ENCODE assay signal across 1 cellular context in genomic region chr1:211614615-211615014, GRCh38.
TF ChIP-seq lines count a peak whose summit lies in the region.

No MANE protein-coding gene starts in this region.

TF ChIP-seq in H1, 55 proteins besides CTCF, POLR2A, EP300 and RAD21:
- TF ChIP-seq ZNF274 (IDR thresholded peaks at IDR 0.05; ENCODE audit: borderline replicate concordance, extremely low read depth, low read length), result no peak
- no peak for TF ChIP-seq BACH1 (IDR thresholded peaks at IDR 0.05; ENCODE audit: low read length)
- TF ChIP-seq E2F6 (IDR thresholded peaks at IDR 0.05), result no peak
- no peak for TF ChIP-seq GABPA (IDR thresholded peaks at IDR 0.05; ENCODE audit: borderline replicate concordance, insufficient read depth, low read length)
